ENCODE assay signal across 18 cellular contexts in genomic region chr2:96110621-96111256, GRCh38. TPM values are rescaled to one million over a fixed set of nuclear protein-coding genes. Genes with fewer than 3 reads are reported as not detected.
A peak's percentile ranks its signal among the peaks of the same experiment; 100 is the strongest.
DNase-seq lines count a peak whose midpoint lies in the region; ATAC-seq and TF ChIP-seq lines count a peak whose summit lies in the region.
"Had no signal": no experiment of that assay in that cellular context is flagged by ENCODE, and none has a peak within 500 bp of the region (broad histone marks: within the 10 kb centered on the region; RNA-seq: fewer than 3 reads in every experiment).

No MANE protein-coding gene starts in this region.

- TF ChIP-seq CTCF in endodermal cell (conservative IDR thresholded peaks at IDR 0.05), result peak; percentile 21

- no peaks in the 10 kb centered on the region for H3K36me3 ChIP-seq in endodermal cell (ENCODE audit: control insufficient read depth, insufficient read depth, low read length)

- H3K36me3 Mint-ChIP-seq in endodermal cell (ENCODE audit: low read depth), result no peaks in the 10 kb centered on the region

- H3K4me3 Mint-ChIP-seq in endodermal cell, result no peak overlapping the region

- POLR2A ChIA-PET in HEK293T (lab: Yijun Ruan, JAX), result no interaction called here

- DNase-seq in activated effector memory CD4-positive, alpha-beta T cell treated with anti-CD3 and anti-CD28 coated beads, Interleukin-2, amount 50 U/mL, for 16 hours, result peak; percentile 56
- DNase-seq in activated effector memory CD4-positive, alpha-beta T cell treated with Interleukin-2 at 50 U/mL for 16 hours, result no peak
- DNase-seq in RPMI8226 (peak; percentile 48), endodermal cell (no peak), posterior vena cava (ENCODE audit: low spot score) (peak; percentile 68), HEK293T (ENCODE audit: extremely low spot score) (no peak), NCI-H526 (lab: John Stamatoyannopoulos, UW) (no peak)
- DNase-seq: Karpas-422; NCI-H2081; NCI-H2227 treated with DMSO at 0.1 percent for 48 hours; NCI-H526 treated with DMSO at 0.1 percent for 48 hours; NK-92 treated with Interleukin-12 subunit alpha and Interleukin-12 subunit beta, amount 100 ng/mL, for 24 hours; OCI-M1 had no signal

- no peak overlapping the region for H3K27ac Mint-ChIP-seq in endodermal cell

- H3K4me1 ChIP-seq in endodermal cell (ENCODE audit: control insufficient read depth, insufficient read depth, low read length), result peaks cover 8% of the 10 kb centered on the region
- H3K4me1 ChIP-seq: A549 had no signal

- 82 to 90% methylated on average over 3 to 13 of the region's 13 CpGs for WGBS in endodermal cell (ENCODE audit: insufficient coverage in 1 of 2, insufficient read length in 1 of 2), 2 experiments

- ATAC-seq in HG03521 (IDR thresholded peaks at IDR 0.05; ENCODE audit: unreplicated experiment), result no peak

- H3K27ac ChIP-seq in endodermal cell (ENCODE audit: low read depth, low read length), result no peak overlapping the region
- H3K27ac ChIP-seq: A549, C4-2B, RWPE1 had no signal

- peaks cover 7% of the 10 kb centered on the region for H3K27me3 ChIP-seq in endodermal cell (ENCODE audit: control insufficient read depth, insufficient read depth, low read length, poor library complexity, severe bottlenecking)

- H3K9me3 Mint-ChIP-seq in endodermal cell, result peaks cover 4% of the 10 kb centered on the region

- CTCF ChIA-PET in HEK293T (lab: Yijun Ruan, JAX), result interaction anchor here (0.7 kb wide), 1 partner anchor 9 kb away, joined by 3 read pairs; no protein-coding TSS in a partner anchor

- H3K4me1 Mint-ChIP-seq in endodermal cell, result peaks cover 19% of the 10 kb centered on the region

- peaks cover 23% of the 10 kb centered on the region for H3K27me3 Mint-ChIP-seq in endodermal cell (ENCODE audit: insufficient read depth)

- H3K9ac ChIP-seq in endodermal cell (ENCODE audit: extremely low read depth, low read length, poor library complexity, severe bottlenecking), result no peak overlapping the region

- no peaks in the 10 kb centered on the region for H3K9me3 ChIP-seq in endodermal cell (ENCODE audit: control insufficient read depth, low read length)

- intact Hi-C loops in posterior vena cava (cut with DNase I), result loop anchor here (5.0 to 10.0 kb wide), 2 partner anchors 38 to 86 kb away; no protein-coding TSS in a partner anchor

- H3K4me3 ChIP-seq in endodermal cell (ENCODE audit: low read length), result no peak overlapping the region
- H3K4me3 ChIP-seq: A549 had no signal

TF ChIP-seq in HEK293T, 16 proteins besides CTCF, POLR2A, EP300 and RAD21:
- no peak for TF ChIP-seq L3MBTL2 (conservative IDR thresholded peaks at IDR 0.05)
- no peak for TF ChIP-seq PKNOX1 (IDR thresholded peaks at IDR 0.05)
- TF ChIP-seq FOXK2 (IDR thresholded peaks at IDR 0.05), result no peak
- no peak for TF ChIP-seq HDGF (IDR thresholded peaks at IDR 0.05; ENCODE audit: borderline replicate concordance)
- no peak for TF ChIP-seq CTBP1 (IDR thresholded peaks at IDR 0.05; ENCODE audit: borderline replicate concordance)
- no peak for TF ChIP-seq LEF1 (IDR thresholded peaks at IDR 0.05; ENCODE audit: borderline replicate concordance)
- TF ChIP-seq SP1 (IDR thresholded peaks at IDR 0.05), result no peak
- no peak for TF ChIP-seq ARNT (IDR thresholded peaks at IDR 0.05)
- TF ChIP-seq NFRKB (IDR thresholded peaks at IDR 0.05), result no peak
- no peak for TF ChIP-seq ZNF384 (IDR thresholded peaks at IDR 0.05)
- TF ChIP-seq TARDBP (IDR thresholded peaks at IDR 0.05), result no peak
- no peak for TF ChIP-seq SUZ12 (IDR thresholded peaks at IDR 0.05)
- TF ChIP-seq BHLHE40 (IDR thresholded peaks at IDR 0.05; ENCODE audit: borderline replicate concordance), result no peak
- no peak for TF ChIP-seq FOXM1 (IDR thresholded peaks at IDR 0.05; ENCODE audit: borderline replicate concordance)
- TF ChIP-seq ELF4 (IDR thresholded peaks at IDR 0.05), result no peak
- no peak for TF ChIP-seq FOXA1 (IDR thresholded peaks at IDR 0.05)

RNA-seq across cellular contexts. Expression of gene ADRA2B, which starts 5.6 kb away (rescaled TPM):
- 1 to 10 TPM; 2.4 to 3.8 TPM for total RNA-seq in endodermal cell
- polyA plus RNA-seq in endodermal cell (2013, experiment 1 of 2), result 0.96 TPM
- polyA plus RNA-seq in endodermal cell (2013, experiment 2 of 2), result 1.1 TPM
- 1 to 10 TPM; 4.1 to 7.1 TPM for total RNA-seq in posterior vena cava
- total RNA-seq: H4 had no signal

RNA-seq across cellular contexts. Expression of gene ASTL, which starts 27.6 kb away (rescaled TPM):
- total RNA-seq in endodermal cell, result not detected
- 0.18 TPM for polyA plus RNA-seq in endodermal cell (2013, experiment 1 of 2)
- polyA plus RNA-seq in endodermal cell (2013, experiment 2 of 2), result not detected
- not detected for total RNA-seq in posterior vena cava
- total RNA-seq: H4 had no signal
- polyA plus RNA-seq: A549 had no signal

RNA-seq across cellular contexts. Expression of gene DUSP2, which starts 34.5 kb away (rescaled TPM):
- total RNA-seq in endodermal cell, result 1 to 10 TPM; 1.6 to 2.2 TPM
- polyA plus RNA-seq in endodermal cell (2013, experiment 1 of 2), result 0.82 TPM
- polyA plus RNA-seq in endodermal cell (2013, experiment 2 of 2), result 0.66 TPM
- total RNA-seq in posterior vena cava, result 1 to 10 TPM; 3.5 to 3.8 TPM

Comparison
In these comparisons a context has a peak if more than half of its experiments do, and no peak if none do; other contexts are left out.
1. DNase-seq: peak in activated effector memory CD4-positive, alpha-beta T cell treated with anti-CD3 and anti-CD28 coated beads, Interleukin-2, amount 50 U/mL, for 16 hours (single experiment), RPMI8226 (single experiment) and posterior vena cava (single experiment); none in activated effector memory CD4-positive, alpha-beta T cell treated with Interleukin-2 at 50 U/mL for 16 hours (single experiment), endodermal cell (single experiment), HEK293T (single experiment) and NCI-H526 (0 of 2).